1 cellular context compared by ENCODE assay signal in the genomic region with DNA sequence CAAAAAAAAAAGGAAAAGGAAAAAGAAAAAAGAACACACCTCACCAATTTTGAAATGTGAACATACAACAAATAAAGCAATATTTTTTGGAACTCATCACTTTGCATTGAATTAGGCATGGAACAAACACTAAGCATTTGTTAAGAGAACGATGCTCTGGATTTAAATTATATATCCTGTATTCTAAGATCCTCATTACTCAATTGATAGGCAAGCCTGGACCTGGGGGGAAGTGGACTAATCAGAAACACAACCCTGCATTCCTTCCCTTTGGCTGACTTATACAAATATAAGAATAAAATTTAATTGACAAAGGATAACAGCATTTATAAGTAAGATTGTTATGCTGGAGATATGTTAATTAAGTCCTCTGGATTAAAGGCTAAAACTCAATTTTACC.
TF ChIP-seq lines count a peak whose summit lies in the region.

No MANE protein-coding gene starts in this region.

TF ChIP-seq in WTC11, 78 proteins besides CTCF, POLR2A, EP300 and RAD21 (continued from another document):
- TF ChIP-seq, protein P1, sequence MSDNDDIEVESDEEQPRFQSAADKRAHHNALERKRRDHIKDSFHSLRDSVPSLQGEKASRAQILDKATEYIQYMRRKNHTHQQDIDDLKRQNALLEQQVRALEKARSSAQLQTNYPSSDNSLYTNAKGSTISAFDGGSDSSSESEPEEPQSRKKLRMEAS (CRISPR knock-in tag; IDR thresholded peaks at IDR 0.05), result no peak
- TF ChIP-seq TCF7 (CRISPR knock-in tag; IDR thresholded peaks at IDR 0.05; ENCODE audit: low read depth) (no peak), TEAD1 (CRISPR knock-in tag; IDR thresholded peaks at IDR 0.05) (no peak)
- TF ChIP-seq, protein P2, sequence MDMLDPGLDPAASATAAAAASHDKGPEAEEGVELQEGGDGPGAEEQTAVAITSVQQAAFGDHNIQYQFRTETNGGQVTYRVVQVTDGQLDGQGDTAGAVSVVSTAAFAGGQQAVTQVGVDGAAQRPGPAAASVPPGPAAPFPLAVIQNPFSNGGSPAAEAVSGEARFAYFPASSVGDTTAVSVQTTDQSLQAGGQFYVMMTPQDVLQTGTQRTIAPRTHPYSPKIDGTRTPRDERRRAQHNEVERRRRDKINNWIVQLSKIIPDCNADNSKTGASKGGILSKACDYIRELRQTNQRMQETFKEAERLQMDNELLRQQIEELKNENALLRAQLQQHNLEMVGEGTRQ (CRISPR knock-in tag; IDR thresholded peaks at IDR 0.05), result no peak
- TF ChIP-seq, protein P3, sequence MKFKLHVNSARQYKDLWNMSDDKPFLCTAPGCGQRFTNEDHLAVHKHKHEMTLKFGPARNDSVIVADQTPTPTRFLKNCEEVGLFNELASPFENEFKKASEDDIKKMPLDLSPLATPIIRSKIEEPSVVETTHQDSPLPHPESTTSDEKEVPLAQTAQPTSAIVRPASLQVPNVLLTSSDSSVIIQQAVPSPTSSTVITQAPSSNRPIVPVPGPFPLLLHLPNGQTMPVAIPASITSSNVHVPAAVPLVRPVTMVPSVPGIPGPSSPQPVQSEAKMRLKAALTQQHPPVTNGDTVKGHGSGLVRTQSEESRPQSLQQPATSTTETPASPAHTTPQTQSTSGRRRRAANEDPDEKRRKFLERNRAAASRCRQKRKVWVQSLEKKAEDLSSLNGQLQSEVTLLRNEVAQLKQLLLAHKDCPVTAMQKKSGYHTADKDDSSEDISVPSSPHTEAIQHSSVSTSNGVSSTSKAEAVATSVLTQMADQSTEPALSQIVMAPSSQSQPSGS (CRISPR knock-in tag; IDR thresholded peaks at IDR 0.05; ENCODE audit: borderline replicate concordance, low read depth), result no peak
